Comparison of ENCODE assay signal across 26 cellular contexts in the genomic region with DNA sequence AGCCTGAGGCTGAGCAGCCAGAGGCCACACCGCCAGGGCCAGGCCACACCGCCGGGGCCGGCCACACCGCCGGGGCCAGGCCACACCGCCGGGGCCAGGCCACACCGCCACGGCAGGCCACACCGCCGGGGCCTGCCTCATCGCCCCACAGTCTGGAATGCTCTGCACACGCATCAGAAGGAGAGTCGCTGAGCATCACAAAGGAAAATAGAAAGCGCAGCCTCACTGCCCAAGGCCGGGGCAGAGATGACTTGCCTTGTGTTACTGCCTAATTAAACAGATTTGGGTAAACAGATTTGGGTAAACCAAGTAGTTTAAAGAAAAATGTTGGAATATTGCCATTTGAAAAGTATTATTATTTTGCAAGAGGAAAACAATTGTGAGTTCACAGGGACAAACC.
"Had no signal": no experiment of that assay in that cellular context is flagged by ENCODE, and none has a peak within 500 bp of the region (broad histone marks: within the 10 kb centered on the region; RNA-seq: fewer than 3 reads in every experiment).

No MANE protein-coding gene starts in this region.

- H3K27me3 ChIP-seq: ascending aorta had no signal

- H3K36me3 ChIP-seq: ascending aorta, brain microvascular endothelial cell, esophagus squamous epithelium, gastroesophageal sphincter had no signal

- H3K36me3 Mint-ChIP-seq: activated CD4-positive, alpha-beta memory T cell treated with anti-CD3 and anti-CD28 coated beads for 36 hours; activated CD8-positive, alpha-beta memory T cell treated with anti-CD3 and anti-CD28 coated beads, Interleukin-2, amount 10 ng/mL, durations not matched to agents 7 days and 5 days; activated naive CD4-positive, alpha-beta T cell treated with anti-CD3 and anti-CD28 coated beads, Interleukin-2, amount 10 ng/mL, durations not matched to agents 7 days and 5 days; activated naive CD4-positive, alpha-beta T cell treated with anti-CD3 and anti-CD28 coated beads, Interleukin-2, amount 50 U/mL, for 72 hours; activated naive CD8-positive, alpha-beta T cell treated with anti-CD3 and anti-CD28 coated beads, Interleukin-2, amount 10 ng/mL, durations not matched to agents 7 days and 5 days had no signal

- H3K9me3 ChIP-seq: ascending aorta, esophagus squamous epithelium, gastroesophageal sphincter had no signal

- H3K9me3 Mint-ChIP-seq: activated CD4-positive, alpha-beta memory T cell treated with anti-CD3 and anti-CD28 coated beads for 36 hours; activated CD4-positive, alpha-beta T cell treated with anti-CD3 and anti-CD28 coated beads, Interleukin-2, amount 10 ng/mL, durations not matched to agents 24 days and 14 days; activated naive CD4-positive, alpha-beta T cell treated with anti-CD3 and anti-CD28 coated beads, Interleukin-2, amount 10 ng/mL, durations not matched to agents 7 days and 5 days; activated naive CD4-positive, alpha-beta T cell treated with anti-CD3 and anti-CD28 coated beads, Interleukin-2, amount 50 U/mL, for 72 hours; activated naive CD8-positive, alpha-beta T cell treated with anti-CD3 and anti-CD28 coated beads, Interleukin-2, amount 10 ng/mL, durations not matched to agents 7 days and 5 days; activated T-helper 1 cell treated with anti-CD3 and anti-CD28 coated beads, Interleukin-12 subunit alpha, Interleukin-12 subunit beta, Interleukin-2, Interleukin-4 antibody, amounts not matched to agents 30 ng/mL and 10 ng/mL and 1 ng/mL, durations not matched to agents 14 hours and 24 hours and 36 hours; activated T-helper 2 cell treated with anti-CD3 and anti-CD28 coated beads, Interferon-gamma antibody, Interleukin-2, Interleukin-4, amounts not matched to agents 10 μg/mL and 5 μg/mL and 100 μg/mL, durations not matched to agents 14 hours and 24 hours and 36 hours; effector memory CD8-positive, alpha-beta T cell had no signal

- H3K4me1 Mint-ChIP-seq: activated CD8-positive, alpha-beta memory T cell treated with anti-CD3 and anti-CD28 coated beads, Interleukin-2, amount 10 ng/mL, durations not matched to agents 7 days and 5 days; activated naive CD4-positive, alpha-beta T cell treated with anti-CD3 and anti-CD28 coated beads, Interleukin-2, amount 10 ng/mL, durations not matched to agents 7 days and 5 days had no signal

- ATAC-seq: activated CD4-positive, alpha-beta T cell treated with anti-CD3 and anti-CD28 coated beads for 36 hours; activated CD8-positive, alpha-beta memory T cell treated with anti-CD3 and anti-CD28 coated beads, Interleukin-2, amount 10 ng/mL, durations not matched to agents 7 days and 5 days; activated CD8-positive, alpha-beta T cell treated with anti-CD3 and anti-CD28 coated beads, Interleukin-2, amount 10 ng/mL, durations not matched to agents 7 days and 5 days; activated naive CD4-positive, alpha-beta T cell treated with anti-CD3 and anti-CD28 coated beads, Interleukin-2, amount 50 U/mL, for 72 hours; effector memory CD8-positive, alpha-beta T cell; gastroesophageal sphincter had no signal

- H3K4me1 ChIP-seq: ascending aorta had no signal

- H3K27ac ChIP-seq: ascending aorta, brain microvascular endothelial cell, epithelial cell of prostate, esophagus squamous epithelium, gastroesophageal sphincter had no signal

- H3K4me3 ChIP-seq: ascending aorta, esophagus squamous epithelium, gastroesophageal sphincter had no signal

- DNase-seq: activated CD4-positive, alpha-beta memory T cell treated with anti-CD3 and anti-CD28 coated beads for 36 hours; activated CD4-positive, alpha-beta T cell treated with anti-CD3 and anti-CD28 coated beads for 36 hours; activated CD4-positive, alpha-beta T cell treated with anti-CD3 and anti-CD28 coated beads, Interleukin-2, amount 10 ng/mL, durations not matched to agents 24 days and 14 days; activated CD4-positive, CD25-positive, alpha-beta regulatory T cell; activated CD8-positive, alpha-beta memory T cell treated with anti-CD3 and anti-CD28 coated beads, Interleukin-2, amount 10 ng/mL, durations not matched to agents 7 days and 5 days; activated CD8-positive, alpha-beta memory T cell treated with anti-CD3 and anti-CD28 coated beads, Interleukin-2, amount 50 U/mL, for 4 hours; activated CD8-positive, alpha-beta T cell treated with anti-CD3 and anti-CD28 coated beads, Interleukin-2, amount 10 ng/mL, durations not matched to agents 7 days and 5 days; activated gamma-delta T cell; activated naive CD4-positive, alpha-beta T cell; activated naive CD4-positive, alpha-beta T cell treated with anti-CD3 and anti-CD28 coated beads, Interleukin-2, amount 10 ng/mL, durations not matched to agents 7 days and 5 days; activated naive CD8-positive, alpha-beta T cell treated with anti-CD3 and anti-CD28 coated beads, Interleukin-2, amount 10 ng/mL, durations not matched to agents 7 days and 5 days; brain microvascular endothelial cell; caudate nucleus; cortex of kidney; dermis blood vessel endothelial cell; effector CD4-positive, alpha-beta T cell; effector memory CD8-positive, alpha-beta T cell; esophagus squamous epithelium; foreskin melanocyte; T-helper 2 cell had no signal

- H3K27ac Mint-ChIP-seq: activated CD4-positive, alpha-beta memory T cell treated with anti-CD3 and anti-CD28 coated beads for 36 hours; activated CD4-positive, alpha-beta T cell treated with anti-CD3 and anti-CD28 coated beads for 36 hours; activated CD4-positive, alpha-beta T cell treated with anti-CD3 and anti-CD28 coated beads, Interleukin-2, amount 10 ng/mL, durations not matched to agents 24 days and 14 days; activated CD8-positive, alpha-beta memory T cell treated with anti-CD3 and anti-CD28 coated beads, Interleukin-2, amount 10 ng/mL, durations not matched to agents 7 days and 5 days; activated CD8-positive, alpha-beta T cell treated with anti-CD3 and anti-CD28 coated beads, Interleukin-2, amount 10 ng/mL, durations not matched to agents 7 days and 5 days; activated naive CD4-positive, alpha-beta T cell treated with anti-CD3 and anti-CD28 coated beads, Interleukin-2, amount 10 ng/mL, durations not matched to agents 7 days and 5 days; activated naive CD4-positive, alpha-beta T cell treated with anti-CD3 and anti-CD28 coated beads, Interleukin-2, amount 50 U/mL, for 72 hours; activated naive CD8-positive, alpha-beta T cell treated with anti-CD3 and anti-CD28 coated beads, Interleukin-2, amount 10 ng/mL, durations not matched to agents 7 days and 5 days; activated T-helper 1 cell treated with anti-CD3 and anti-CD28 coated beads, Interleukin-12 subunit alpha, Interleukin-12 subunit beta, Interleukin-2, Interleukin-4 antibody, amounts not matched to agents 30 ng/mL and 10 ng/mL and 1 ng/mL, durations not matched to agents 14 hours and 24 hours and 36 hours; activated T-helper 2 cell treated with anti-CD3 and anti-CD28 coated beads, Interferon-gamma antibody, Interleukin-2, Interleukin-4, amounts not matched to agents 10 μg/mL and 5 μg/mL and 100 μg/mL, durations not matched to agents 14 hours and 24 hours and 36 hours; effector memory CD8-positive, alpha-beta T cell had no signal

- H3K4me3 Mint-ChIP-seq: activated CD4-positive, alpha-beta memory T cell treated with anti-CD3 and anti-CD28 coated beads for 36 hours; activated CD4-positive, alpha-beta T cell treated with anti-CD3 and anti-CD28 coated beads for 36 hours; activated CD4-positive, alpha-beta T cell treated with anti-CD3 and anti-CD28 coated beads, Interleukin-2, amount 10 ng/mL, durations not matched to agents 24 days and 14 days; activated CD8-positive, alpha-beta memory T cell treated with anti-CD3 and anti-CD28 coated beads, Interleukin-2, amount 10 ng/mL, durations not matched to agents 7 days and 5 days; activated CD8-positive, alpha-beta T cell treated with anti-CD3 and anti-CD28 coated beads, Interleukin-2, amount 10 ng/mL, durations not matched to agents 7 days and 5 days; activated naive CD4-positive, alpha-beta T cell treated with anti-CD3 and anti-CD28 coated beads, Interleukin-2, amount 10 ng/mL, durations not matched to agents 7 days and 5 days; activated naive CD8-positive, alpha-beta T cell treated with anti-CD3 and anti-CD28 coated beads, Interleukin-2, amount 10 ng/mL, durations not matched to agents 7 days and 5 days; activated T-helper 1 cell treated with anti-CD3 and anti-CD28 coated beads, Interleukin-12 subunit alpha, Interleukin-12 subunit beta, Interleukin-2, Interleukin-4 antibody, amounts not matched to agents 30 ng/mL and 10 ng/mL and 1 ng/mL, durations not matched to agents 14 hours and 24 hours and 36 hours; effector memory CD8-positive, alpha-beta T cell had no signal
